Comparison of ENCODE assay signal across 8 cellular contexts in genomic region chr2:43105586-43106562, GRCh38.
A peak's percentile ranks its signal among the peaks of the same experiment; 100 is the strongest.
DNase-seq lines count a peak whose midpoint lies in the region; ATAC-seq and TF ChIP-seq lines count a peak whose summit lies in the region.

No MANE protein-coding gene starts in this region.

- ATAC-seq in HG03571 (IDR thresholded peaks at IDR 0.05; ENCODE audit: unreplicated experiment) (peak; percentile 58), left colon (peak; percentile 87)

- no peak overlapping the region for H3K4me3 ChIP-seq in GM12865 (ENCODE audit: low read depth, low read length)
- H3K4me3 ChIP-seq in ascending aorta = no peak overlapping the region
- H3K4me3 ChIP-seq in thymus (ENCODE audit: low read length) = no peak overlapping the region

- H3K4me1 ChIP-seq in ascending aorta = peaks cover 38 to 49% of the 10 kb centered on the region in 2 donors
- peaks cover 33% of the 10 kb centered on the region for H3K4me1 ChIP-seq in thymus (ENCODE audit: control insufficient read depth, insufficient read depth, low read length)

- H3K27ac ChIP-seq in ascending aorta (peak overlapping the region; percentile 70 to 75), thymus (ENCODE audit: low read depth) (peak overlapping the region; percentile 66)

- H3K36me3 ChIP-seq in ascending aorta (no peaks in the 10 kb centered on the region), thymus (ENCODE audit: control insufficient read depth, insufficient read depth) (no peaks in the 10 kb centered on the region)

- H3K27me3 ChIP-seq in ascending aorta (no peaks in the 10 kb centered on the region), thymus (ENCODE audit: control insufficient read depth, insufficient read depth) (no peaks in the 10 kb centered on the region)

- no peaks in the 10 kb centered on the region for H3K9me3 ChIP-seq in ascending aorta
- H3K9me3 ChIP-seq in thymus (ENCODE audit: control insufficient read depth) = no peaks in the 10 kb centered on the region

- intact Hi-C loops in ascending aorta (cut with DNase I) = no loop called here
- intact Hi-C loops in left colon (cut with DNase I, micrococcal nuclease) = no loop called here

- DNase-seq in GM12865 (ENCODE audit: low read depth) (peak; percentile 61), ascending aorta (ENCODE audit: low spot score in 2 of 2) (no peak), left colon (peak; percentile 52 to 72), NCI-H1105 treated with DMSO at 0.1 percent for 48 hours (lab: John Stamatoyannopoulos, UW) (no peak), COLO668 (lab: John Stamatoyannopoulos, UW; ENCODE audit: unreplicated experiment) (no peak), DMS153 (lab: John Stamatoyannopoulos, UW) (no peak)

- TF ChIP-seq CTCF in GM12865 (IDR thresholded peaks at IDR 0.05; ENCODE audit: insufficient read depth, low read depth, low read length, missing control alignments) (peak; percentile 49), ascending aorta (IDR thresholded peaks at IDR 0.05) (peak; percentile 5 to 43 (median 35))

- 30% methylated on average over 4 of the region's 4 CpGs for WGBS in thymus

Comparison
In these comparisons a context has a peak if more than half of its experiments do, and no peak if none do; other contexts are left out.
1. DNase-seq: peak in GM12865 (single experiment) and left colon (2 of 2); none in ascending aorta (0 of 2), NCI-H1105 treated with DMSO at 0.1 percent for 48 hours (single experiment), COLO668 (single experiment) and DMS153 (single experiment).